In the genomic region with DNA sequence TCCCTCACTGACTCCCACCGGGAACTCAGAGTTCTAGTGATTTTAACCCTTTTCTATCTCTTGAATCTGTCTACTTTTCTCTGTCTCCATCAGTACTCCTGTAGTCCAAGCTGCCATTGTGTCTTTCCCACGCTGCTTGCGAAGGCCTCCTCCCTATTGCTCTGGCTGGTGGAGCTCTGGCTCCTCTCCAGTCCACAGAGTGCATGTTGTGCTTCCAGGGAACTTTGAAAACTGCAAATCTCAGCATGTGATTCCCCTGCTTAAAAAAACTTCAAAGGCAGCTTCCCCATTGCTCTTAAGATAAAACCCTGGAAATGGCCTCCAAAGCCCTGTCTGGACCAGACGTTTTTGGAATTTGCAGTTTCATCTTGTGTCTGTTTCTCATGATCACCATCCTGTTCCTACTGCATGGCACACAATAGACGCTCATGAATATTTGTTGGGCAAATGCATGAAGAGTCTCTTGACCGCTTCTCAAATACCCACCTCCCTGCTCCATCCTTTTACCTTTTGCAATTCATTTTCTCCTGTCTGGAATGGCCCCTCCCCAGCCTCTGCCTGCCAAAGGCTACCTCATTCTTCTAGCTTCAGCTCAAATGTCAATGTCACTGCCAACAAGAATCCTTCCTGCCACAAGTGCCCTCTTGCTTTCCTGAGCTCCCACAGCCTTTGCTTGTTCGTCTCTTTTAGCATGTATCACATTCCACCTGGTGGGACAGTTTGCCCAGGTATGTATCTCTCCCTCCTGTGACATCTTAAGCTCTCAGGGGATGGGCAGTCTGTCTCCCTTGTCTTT, we compare ENCODE assay signal across 12 cellular contexts.
DNase-seq lines count a peak whose midpoint lies in the region; ATAC-seq and TF ChIP-seq lines count a peak whose summit lies in the region.
"Had no signal": no experiment of that assay in that cellular context is flagged by ENCODE, and none has a peak within 500 bp of the region (broad histone marks: within the 10 kb centered on the region; RNA-seq: fewer than 3 reads in every experiment).

No MANE protein-coding gene starts in this region.

- no peak for TF ChIP-seq POLR2A in transverse colon (IDR thresholded peaks at IDR 0.05)

- peaks cover 6 to 64% (median 19%) of the 10 kb centered on the region in 4 donors for H3K4me1 ChIP-seq in transverse colon
- H3K4me1 ChIP-seq: pancreas had no signal

- peaks cover 45 to 50% of the 10 kb centered on the region in 2 donors for H3K4me1 Mint-ChIP-seq in natural killer cell treated with Interleukin-12 subunit alpha and Interleukin-12 subunit beta and Interleukin-15 and Interleukin-18, amount 100 ng/mL, for 72 hours (ENCODE audit: low read depth in 2 of 2)
- peaks cover 44% of the 10 kb centered on the region for H3K4me1 Mint-ChIP-seq in type B pancreatic cell (ENCODE audit: unreplicated experiment)

- no peak overlapping the region for H3K4me3 Mint-ChIP-seq in natural killer cell treated with Interleukin-12 subunit alpha and Interleukin-12 subunit beta and Interleukin-15 and Interleukin-18, amount 100 ng/mL, for 72 hours
- H3K4me3 Mint-ChIP-seq in type B pancreatic cell: no peak overlapping the region

- H3K4me3 ChIP-seq in fibroblast of mammary gland (ENCODE audit: control insufficient read depth, low read depth, low read length) (no peak overlapping the region), transverse colon (no peak overlapping the region)
- H3K4me3 ChIP-seq: pancreas had no signal

- peaks cover 37% of the 10 kb centered on the region for H3K36me3 Mint-ChIP-seq in natural killer cell treated with Interleukin-12 subunit alpha and Interleukin-12 subunit beta and Interleukin-15 and Interleukin-18, amount 100 ng/mL, for 72 hours
- peaks cover 7% of the 10 kb centered on the region for H3K36me3 Mint-ChIP-seq in type B pancreatic cell

- H3K9me3 Mint-ChIP-seq in natural killer cell treated with Interleukin-12 subunit alpha and Interleukin-12 subunit beta and Interleukin-15 and Interleukin-18, amount 100 ng/mL, for 72 hours: peaks cover 2% of the 10 kb centered on the region
- H3K9me3 Mint-ChIP-seq in type B pancreatic cell: peaks cover 12% of the 10 kb centered on the region

- intact Hi-C loops in transverse colon (cut with DNase I; ENCODE audit: low total_unique reads): no loop called here

- TF ChIP-seq EP300 in transverse colon (IDR thresholded peaks at IDR 0.05; ENCODE audit: low read depth): no peak

- no peak for ATAC-seq in natural killer cell treated with Interleukin-12 subunit alpha and Interleukin-12 subunit beta and Interleukin-15 and Interleukin-18, amount 100 ng/mL, for 72 hours

- WGBS in transverse colon (ENCODE audit: low coverage in 1 of 2), 2 donors: 78 to 81% methylated on average over 4 to 7 of the region's 7 CpGs

- H3K27ac Mint-ChIP-seq in natural killer cell treated with Interleukin-12 subunit alpha and Interleukin-12 subunit beta and Interleukin-15 and Interleukin-18, amount 100 ng/mL, for 72 hours: peak overlapping the region; percentile 84
- no peak overlapping the region for H3K27ac Mint-ChIP-seq in type B pancreatic cell

- H3K27ac ChIP-seq in transverse colon: peak overlapping the region in 3 of 4 donors; percentile 18 to 57 (median 52)

- H3K27me3 ChIP-seq in transverse colon: no peaks in the 10 kb centered on the region
- H3K27me3 ChIP-seq: pancreas had no signal

- DNase-seq in DMS53 (lab: John Stamatoyannopoulos, UW) (peak; percentile 7), DMS53 treated with DMSO at 0.1 percent for 48 hours (lab: John Stamatoyannopoulos, UW; ENCODE audit: unreplicated experiment) (no peak), fibroblast of mammary gland (ENCODE audit: low read depth) (peak; percentile 74), transverse colon (no peak), type B pancreatic cell (ENCODE audit: extremely low spot score, unreplicated experiment) (no peak), NOMO-1 (lab: John Stamatoyannopoulos, UW; ENCODE audit: unreplicated experiment in 2 of 2) (no peak)
- no peak for DNase-seq in natural killer cell treated with Interleukin-12 subunit alpha and Interleukin-12 subunit beta and Interleukin-15 and Interleukin-18, amount 100 ng/mL, for 72 hours (ENCODE audit: low spot score)
- no peak for DNase-seq in activated CD4-positive, alpha-beta T cell treated with anti-CD3 and anti-CD28 coated beads, Interleukin-2, amount 50 U/mL, for 1 hour
- DNase-seq: activated naive CD4-positive, alpha-beta T cell treated with Interleukin-2 at 50 U/mL for 16 hours; NCI-H446 treated with DMSO at 0.1 percent for 48 hours; stimulated activated naive CD4-positive, alpha-beta T cell had no signal

- TF ChIP-seq CTCF in fibroblast of mammary gland (conservative IDR thresholded peaks at IDR 0.05; ENCODE audit: control insufficient read depth, insufficient read depth, low read depth, low read length): no peak
- no peak for TF ChIP-seq CTCF in transverse colon (IDR thresholded peaks at IDR 0.05)
- TF ChIP-seq CTCF in type B pancreatic cell (conservative IDR thresholded peaks at IDR 0.05): no peak

- H3K9me3 ChIP-seq in transverse colon: no peaks in the 10 kb centered on the region
- H3K9me3 ChIP-seq: pancreas had no signal

- in situ Hi-C loops in transverse colon (cut with MboI; ENCODE audit: low pct_ligation_motif_present in 1 of 4, low pct_unique_long_range_greater_than_20kb in 1 of 4, low sequenced_read_pairs in 3 of 4): no loop called here

- no peaks in the 10 kb centered on the region for H3K36me3 ChIP-seq in transverse colon
- H3K36me3 ChIP-seq: pancreas had no signal

- no peaks in the 10 kb centered on the region for H3K27me3 Mint-ChIP-seq in natural killer cell treated with Interleukin-12 subunit alpha and Interleukin-12 subunit beta and Interleukin-15 and Interleukin-18, amount 100 ng/mL, for 72 hours
- H3K27me3 Mint-ChIP-seq in type B pancreatic cell: no peaks in the 10 kb centered on the region

Comparison
In these comparisons a context has a peak if more than half of its experiments do, and no peak if none do; other contexts are left out.
1. DNase-seq: peak in DMS53 (single experiment) and fibroblast of mammary gland (single experiment); none in DMS53 treated with DMSO at 0.1 percent for 48 hours (single experiment), natural killer cell treated with Interleukin-12 subunit alpha and Interleukin-12 subunit beta and Interleukin-15 and Interleukin-18, amount 100 ng/mL, for 72 hours (single experiment), transverse colon (single experiment), type B pancreatic cell (single experiment), NOMO-1 (0 of 2) and activated CD4-positive, alpha-beta T cell treated with anti-CD3 and anti-CD28 coated beads, Interleukin-2, amount 50 U/mL, for 1 hour (single experiment).